Comparison of ENCODE assay signal across 18 cellular contexts in genomic region chr10:93812664-93813338, GRCh38. TPM values are rescaled to one million over a fixed set of nuclear protein-coding genes. Genes with fewer than 3 reads are reported as not detected.
DNase-seq lines count a peak whose midpoint lies in the region; ATAC-seq, FAIRE-seq and TF ChIP-seq lines count a peak whose summit lies in the region.
"Had no signal": no experiment of that assay in that cellular context is flagged by ENCODE, and none has a peak within 500 bp of the region (broad histone marks: within the 10 kb centered on the region; RNA-seq: fewer than 3 reads in every experiment).

No MANE protein-coding gene starts in this region.

- TF ChIP-seq CTCF in HCT116 (IDR thresholded peaks at IDR 0.05 in 2 of 3, conservative IDR thresholded peaks at IDR 0.05 in 1 of 3; ENCODE audit: borderline replicate concordance in 1 of 3, insufficient read depth in 1 of 3, low read depth in 2 of 3, low read length in 2 of 3) (no peak), VCaP (conservative IDR thresholded peaks at IDR 0.05) (no peak)

- CTCF ChIA-PET in HCT116 (lab: Charles Lee), result interaction anchor here (0.6 to 4.7 kb wide), 12 partner anchors 9 to 631 kb away, joined by 3 to 92 read pairs (median 4); partner anchors contain the start of gene FRA10AC1

- TF ChIP-seq POLR2A in HCT116 (IDR thresholded peaks at IDR 0.05; ENCODE audit: borderline replicate concordance, extremely low read depth, insufficient read depth, insufficient read length), result no peak

- POLR2A ChIA-PET in HCT116 (lab: Charles Lee), result no interaction called here

- no peak overlapping the region for H3K4me3 ChIP-seq in HCT116 (replicated peaks in 1 of 2; ENCODE audit: low read depth in 1 of 2, low read length in 2 of 2)
- H3K4me3 ChIP-seq in small intestine (ENCODE audit: low read depth in 1 of 2, low read length in 2 of 2), result no peak overlapping the region
- H3K4me3 ChIP-seq: GM23248, HAP-1, PC-9, SJCRH30 had no signal

- peak overlapping the region; percentile 99 for H2AFZ ChIP-seq in HCT116 (ENCODE audit: low read depth, low read length, poor library complexity, severe bottlenecking)
- H2AFZ ChIP-seq: GM23248, PC-9 had no signal

- no peaks in the 10 kb centered on the region for H3K9me2 ChIP-seq in HCT116 (ENCODE audit: insufficient read depth)

- ATAC-seq in HCT116, result no peak

- intact Hi-C loops in HCT116 (cut with micrococcal nuclease), result loop anchor here (1.0 kb wide), 1 partner anchor 110 kb away; the partner anchor contains the start of gene FRA10AC1

- TF ChIP-seq RAD21 in HCT116 (IDR thresholded peaks at IDR 0.05; ENCODE audit: low read depth), result no peak

- DNase-seq in NCI-H2171 treated with DMSO at 0.1 percent for 48 hours (lab: John Stamatoyannopoulos, UW) (peak; percentile 28), NCI-H2171 (lab: John Stamatoyannopoulos, UW) (no peak), HCT116 (ENCODE audit: low read depth, low spot score) (no peak), small intestine (peak; percentile 84), COR-L47 (lab: John Stamatoyannopoulos, UW) (no peak), GF-D8 (lab: John Stamatoyannopoulos, UW) (no peak)
- DNase-seq: 8988T, NCI-H1436 treated with DMSO at 0.1 percent for 48 hours, NCI-H2029 had no signal

- H4K20me1 ChIP-seq in HCT116 (ENCODE audit: insufficient read depth), result no peaks in the 10 kb centered on the region

- peak overlapping the region; percentile 55 for H3K4me2 ChIP-seq in HCT116 (ENCODE audit: low read length)
- H3K4me2 ChIP-seq: PC-9 had no signal

- 0 to 50% (median 44%) methylated on average over 1 of the region's 1 CpG for WGBS in small intestine, 3 donors

- peak overlapping the region; percentile 37; the same call in 1 of the 2 replicates for H3K9ac ChIP-seq in HCT116 (ENCODE audit: low read length)
- H3K9ac ChIP-seq: GM23248 had no signal

- H3K27ac ChIP-seq in HCT116 (ENCODE audit: low read depth, low read length) (no peak overlapping the region), VCaP (peak overlapping the region; percentile 70; the same call in 1 of the 2 replicates), small intestine (ENCODE audit: low read depth in 1 of 2, low read length in 1 of 2) (no peak overlapping the region)
- H3K27ac ChIP-seq: GM23248, PC-9, SJCRH30 had no signal

- no peaks in the 10 kb centered on the region for H3K27me3 ChIP-seq in HCT116 (ENCODE audit: insufficient read depth, low read length)
- no peaks in the 10 kb centered on the region for H3K27me3 ChIP-seq in small intestine (ENCODE audit: control insufficient read depth in 2 of 2, insufficient read depth in 2 of 2, low read length in 2 of 2)
- H3K27me3 ChIP-seq: SJCRH30 had no signal

- H3K4me1 ChIP-seq in HCT116 (ENCODE audit: control insufficient read depth in 1 of 2, insufficient read depth in 2 of 2, low read length in 2 of 2) (peaks cover 6 to 50% of the 10 kb centered on the region in 2 experiments; a peak in 3 of 4 replicates), small intestine (ENCODE audit: control insufficient read depth in 2 of 2, insufficient read depth in 1 of 2, low read depth in 1 of 2, low read length in 1 of 2) (peaks cover 0 to 5% of the 10 kb centered on the region in 2 donors)
- H3K4me1 ChIP-seq: HAP-1 had no signal

- no peak for FAIRE-seq in small intestine (lab: Jason Lieb, UNC)

- RAD21 ChIA-PET in HCT116 (lab: Charles Lee; ENCODE audit: low non-redundant PET in 1 of 2, low total read pairs in 2 of 2, uncharacterized antibody in 2 of 2, unreplicated experiment in 2 of 2), result interaction anchor here in 1 of 2 experiments (0.6 kb wide), 1 partner anchor 111 kb away, joined by 3 read pairs; no protein-coding TSS in a partner anchor

- no peaks in the 10 kb centered on the region for H3K9me3 ChIP-seq in HCT116 (ENCODE audit: control insufficient read depth in 1 of 2, insufficient read depth in 1 of 2, low read depth in 1 of 2, low read length in 2 of 2)
- no peaks in the 10 kb centered on the region for H3K9me3 ChIP-seq in small intestine (ENCODE audit: control insufficient read depth, low read depth)
- H3K9me3 ChIP-seq: HAP-1, SJCRH30 had no signal

- H3K79me2 ChIP-seq in HCT116 (ENCODE audit: insufficient read depth, low read length), result no peaks in the 10 kb centered on the region

- H3K36me3 ChIP-seq in HCT116 (ENCODE audit: control insufficient read depth in 1 of 2, insufficient read depth in 2 of 2, low read length in 2 of 2), result no peaks in the 10 kb centered on the region
- H3K36me3 ChIP-seq in small intestine (ENCODE audit: control insufficient read depth in 2 of 2, insufficient read depth in 2 of 2, low read length in 2 of 2), result no peaks in the 10 kb centered on the region
- H3K36me3 ChIP-seq: HAP-1, SJCRH30 had no signal

- no TSS peak for BruUV-seq in HCT116 (replicated peaks; lab: Mats Ljungman, UMichigan)

TF ChIP-seq in HCT116, 20 proteins besides CTCF, POLR2A, EP300 and RAD21:
- TF ChIP-seq ZFX (IDR thresholded peaks at IDR 0.05), result no peak
- TF ChIP-seq REST (IDR thresholded peaks at IDR 0.05; ENCODE audit: low read depth), result no peak
- TF ChIP-seq SRF (IDR thresholded peaks at IDR 0.05; ENCODE audit: low read depth), result no peak
- TF ChIP-seq CEBPB (IDR thresholded peaks at IDR 0.05; ENCODE audit: low read depth), result no peak
- no peak for TF ChIP-seq TCF7L2 (IDR thresholded peaks at IDR 0.05; ENCODE audit: borderline replicate concordance, extremely low read depth, insufficient read depth, insufficient read length)

RNA-seq across cellular contexts. Expression of gene LGI1, which starts 55.1 kb away (rescaled TPM):
- total RNA-seq in HCT116 (2021; ENCODE audit: unreplicated experiment), result not detected
- polyA plus RNA-seq in HCT116 (2012), result not detected in 2 replicates
- polyA plus RNA-seq in small intestine, result 1 to 10 TPM in 1 of 3 donors, not detected in 2; 2.3 TPM
- total RNA-seq: Daoy, GM23248, M059J, PC-9, Right ventricle myocardium inferior, SJCRH30 had no signal
- polyA plus RNA-seq: BJ, GM23248 had no signal

Comparison
In these comparisons a context has a peak if more than half of its experiments do, and no peak if none do; other contexts are left out.
1. DNase-seq: peak in NCI-H2171 treated with DMSO at 0.1 percent for 48 hours (single experiment) and small intestine (single experiment); none in NCI-H2171 (single experiment), HCT116 (single experiment), COR-L47 (single experiment) and GF-D8 (single experiment).